9 cellular contexts compared by ENCODE assay signal in genomic region chr11:131852757-131853156, GRCh38.
"Had no signal": no experiment of that assay in that cellular context is flagged by ENCODE, and none has a peak within 500 bp of the region (broad histone marks: within the 10 kb centered on the region; RNA-seq: fewer than 3 reads in every experiment).

No MANE protein-coding gene starts in this region.

- H3K9me3 Mint-ChIP-seq: GM23338, H9, HFFc6 had no signal

- H3K27ac ChIP-seq: GM23248 had no signal

- H2AFZ ChIP-seq: GM23248, GM23338 had no signal

- H3K27ac Mint-ChIP-seq: GM23338, H9, HFFc6 had no signal

- H3K4me3 ChIP-seq: GM23248, GM23338, HAP-1 had no signal

- H3K9me3 ChIP-seq: HAP-1 had no signal

- H3K4me1 ChIP-seq: HAP-1 had no signal

- DNase-seq: GM23248, GOT3, H7, H9, HCEC 1CT, HFFc6 had no signal

- H3K9ac ChIP-seq: GM23248 had no signal

- H3K36me3 ChIP-seq: HAP-1 had no signal

- ATAC-seq: HCT116 had no signal

- H3K4me3 Mint-ChIP-seq: GM23338, H9, HFFc6 had no signal
